Comparison of ENCODE assay signal across 20 cellular contexts in genomic region chr3:169153614-169154013, GRCh38.
"Had no signal": no experiment of that assay in that cellular context is flagged by ENCODE, and none has a peak within 500 bp of the region (broad histone marks: within the 10 kb centered on the region; RNA-seq: fewer than 3 reads in every experiment).

No MANE protein-coding gene starts in this region.

- H3K4me3 ChIP-seq: lung, neural progenitor cell, tibial nerve, vagina had no signal

- H3K27ac ChIP-seq: foreskin keratinocyte, neural progenitor cell, tibial nerve, vagina had no signal

- H3K9ac ChIP-seq: neural progenitor cell had no signal

- H3K4me2 ChIP-seq: neural progenitor cell had no signal

- H3K36me3 ChIP-seq: neural progenitor cell, tibial nerve, vagina had no signal

- ATAC-seq: activated CD4-positive, alpha-beta T cell treated with anti-CD3 and anti-CD28 coated beads for 36 hours; activated CD8-positive, alpha-beta memory T cell treated with anti-CD3 and anti-CD28 coated beads, Interleukin-2, amount 10 ng/mL, durations not matched to agents 7 days and 5 days; activated naive CD8-positive, alpha-beta T cell treated with anti-CD3 and anti-CD28 coated beads, Interleukin-2, amount 50 U/mL, for 24 hours; foreskin keratinocyte had no signal

- H3K4me1 ChIP-seq: foreskin keratinocyte, vagina had no signal

- DNase-seq: activated CD4-positive, alpha-beta memory T cell treated with anti-CD3 and anti-CD28 coated beads for 36 hours; activated CD4-positive, alpha-beta T cell treated with anti-CD3 and anti-CD28 coated beads for 36 hours; activated CD8-positive, alpha-beta memory T cell treated with anti-CD3 and anti-CD28 coated beads, Interleukin-2, amount 10 ng/mL, durations not matched to agents 7 days and 5 days; activated naive CD4-positive, alpha-beta T cell treated with anti-CD3 and anti-CD28 coated beads for 36 hours; activated naive CD8-positive, alpha-beta T cell treated with anti-CD3 and anti-CD28 coated beads, Interleukin-2, amount 50 U/mL, for 24 hours; activated T-cell treated with anti-CD3 and anti-CD28 coated beads, Interleukin-2, amount 50 U/mL, for 1 hour; aorta; effector CD8-positive, alpha-beta T cell; foreskin keratinocyte; glutamatergic neuron; hypothalamus; kidney; midbrain; stimulated activated CD4-positive, alpha-beta T cell treated with anti-CD3 and anti-CD28 coated beads, Interleukin-12 subunit alpha, Interleukin-12 subunit beta, amount 100 ng/mL, for 4 hours; stimulated activated CD4-positive, alpha-beta T cell treated with anti-CD3 and anti-CD28 coated beads, Interleukin-2, amount 100 ng/mL, for 48 hours; stimulated activated naive CD4-positive, alpha-beta T cell had no signal
